27 cellular contexts compared by ENCODE assay signal in genomic region chr7:109890622-109891021, GRCh38.
"Had no signal": no experiment of that assay in that cellular context is flagged by ENCODE, and none has a peak within 500 bp of the region (broad histone marks: within the 10 kb centered on the region; RNA-seq: fewer than 3 reads in every experiment).

No MANE protein-coding gene starts in this region.

- H3K27ac Mint-ChIP-seq: immature natural killer cell; naive B cell; natural killer cell; progenitor cell of endocrine pancreas; stimulated activated effector memory CD8-positive, alpha-beta T cell treated with anti-CD3 and anti-CD28 coated beads, Interleukin-12 subunit alpha, Interleukin-12 subunit beta, amount 100 ng/mL, for 72 hours; stimulated activated naive CD8-positive, alpha-beta T cell treated with anti-CD3 and anti-CD28 coated beads, Interleukin-15, amount 100 ng/mL, for 72 hours; type B pancreatic cell had no signal

- H3K4me3 Mint-ChIP-seq: immature natural killer cell; mesothelial cell of epicardium; naive B cell; natural killer cell; stimulated activated effector memory CD8-positive, alpha-beta T cell treated with anti-CD3 and anti-CD28 coated beads, Interleukin-12 subunit alpha, Interleukin-12 subunit beta, amount 100 ng/mL, for 72 hours; stimulated activated naive CD8-positive, alpha-beta T cell treated with anti-CD3 and anti-CD28 coated beads, Interleukin-15, amount 100 ng/mL, for 72 hours; type B pancreatic cell had no signal

- H3K27me3 ChIP-seq: left lung, ovary, right atrium auricular region, right lobe of liver, tibial nerve, uterus had no signal

- H3K27ac ChIP-seq: left lung, lower lobe of right lung, ovary, right atrium auricular region, right lobe of liver, tibial nerve, uterus had no signal

- H3K36me3 Mint-ChIP-seq: mesothelial cell of epicardium; naive B cell; natural killer cell; stimulated activated effector memory CD8-positive, alpha-beta T cell treated with anti-CD3 and anti-CD28 coated beads, Interleukin-12 subunit alpha, Interleukin-12 subunit beta, amount 100 ng/mL, for 72 hours had no signal

- DNase-seq: hypothalamus; immature natural killer cell; kidney; left colon; left lung; lower lobe of right lung; mammary epithelial cell; mesendoderm; naive B cell; natural killer cell; ovary; right lobe of liver; stimulated activated CD4-positive, alpha-beta T cell treated with anti-CD3 and anti-CD28 coated beads, Interleukin-12 subunit alpha, Interleukin-12 subunit beta, amount 100 ng/mL, for 4 hours; stimulated activated CD4-positive, alpha-beta T cell treated with anti-CD3 and anti-CD28 coated beads, Interleukin-15, amount 100 ng/mL, for 24 hours; stimulated activated CD4-positive, alpha-beta T cell treated with anti-CD3 and anti-CD28 coated beads, Interleukin-2, amount 100 ng/mL, for 24 hours; stimulated activated CD4-positive, alpha-beta T cell treated with anti-CD3 and anti-CD28 coated beads, Interleukin-4, amount 100 ng/mL, for 24 hours; stimulated activated naive CD4-positive, alpha-beta T cell treated with Interleukin-2 at 50 U/mL for 16 hours; stimulated activated naive CD8-positive, alpha-beta T cell treated with anti-CD3 and anti-CD28 coated beads, Interleukin-15, amount 100 ng/mL, for 72 hours; substantia nigra; uterus had no signal

- H3K9me3 Mint-ChIP-seq: stimulated activated naive CD8-positive, alpha-beta T cell treated with anti-CD3 and anti-CD28 coated beads, Interleukin-15, amount 100 ng/mL, for 72 hours had no signal

- H3K36me3 ChIP-seq: left lung, lower lobe of right lung, ovary, right atrium auricular region, right lobe of liver, tibial nerve, uterus had no signal

- H3K27me3 Mint-ChIP-seq: naive B cell; stimulated activated naive CD8-positive, alpha-beta T cell treated with anti-CD3 and anti-CD28 coated beads, Interleukin-15, amount 100 ng/mL, for 72 hours had no signal

- H3K4me1 Mint-ChIP-seq: immature natural killer cell; naive B cell; natural killer cell; stimulated activated effector memory CD8-positive, alpha-beta T cell treated with anti-CD3 and anti-CD28 coated beads, Interleukin-12 subunit alpha, Interleukin-12 subunit beta, amount 100 ng/mL, for 72 hours; stimulated activated naive CD8-positive, alpha-beta T cell treated with anti-CD3 and anti-CD28 coated beads, Interleukin-15, amount 100 ng/mL, for 72 hours had no signal

- FAIRE-seq: islet of Langerhans, kidney had no signal

- H3K9me3 ChIP-seq: left lung, lower lobe of right lung, ovary, right atrium auricular region, right lobe of liver, tibial nerve, uterus had no signal

- H3K4me1 ChIP-seq: left lung, lower lobe of right lung, right atrium auricular region, right lobe of liver, uterus had no signal

- ATAC-seq: left colon; left lung; lower lobe of right lung; natural killer cell; right lobe of liver; stimulated activated effector memory CD8-positive, alpha-beta T cell treated with anti-CD3 and anti-CD28 coated beads, Interleukin-12 subunit alpha, Interleukin-12 subunit beta, amount 100 ng/mL, for 72 hours; stimulated activated naive CD8-positive, alpha-beta T cell treated with anti-CD3 and anti-CD28 coated beads, Interleukin-15, amount 100 ng/mL, for 72 hours had no signal

- H3K4me3 ChIP-seq: left lung, lower lobe of right lung, ovary, right atrium auricular region, right lobe of liver, tibial nerve, uterus had no signal
